ENCODE assay signal across 1 cellular context in the genomic region with DNA sequence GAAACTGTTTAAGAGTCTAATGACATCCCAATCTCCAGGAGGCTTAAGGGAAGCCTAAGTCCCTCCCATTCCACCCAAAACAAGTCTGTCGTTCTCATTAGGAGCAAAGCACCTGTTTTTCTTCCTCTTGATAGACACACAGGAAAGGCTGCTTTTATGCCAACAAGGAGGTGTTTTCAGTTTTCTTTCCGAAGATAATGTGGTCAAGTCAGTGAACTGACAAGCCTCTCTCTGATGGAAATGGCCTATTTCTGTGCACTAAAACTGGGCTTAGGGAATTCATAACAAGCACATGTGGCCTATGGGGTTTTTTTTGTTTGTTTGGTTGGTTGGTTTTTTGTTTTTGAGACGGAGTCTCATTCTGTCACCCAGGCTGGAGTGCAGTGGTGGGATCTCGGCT.
TF ChIP-seq lines count a peak whose summit lies in the region.

No MANE protein-coding gene starts in this region.

TF ChIP-seq in K562, 482 proteins besides CTCF, POLR2A, EP300 and RAD21:
- TF ChIP-seq, protein P1, sequence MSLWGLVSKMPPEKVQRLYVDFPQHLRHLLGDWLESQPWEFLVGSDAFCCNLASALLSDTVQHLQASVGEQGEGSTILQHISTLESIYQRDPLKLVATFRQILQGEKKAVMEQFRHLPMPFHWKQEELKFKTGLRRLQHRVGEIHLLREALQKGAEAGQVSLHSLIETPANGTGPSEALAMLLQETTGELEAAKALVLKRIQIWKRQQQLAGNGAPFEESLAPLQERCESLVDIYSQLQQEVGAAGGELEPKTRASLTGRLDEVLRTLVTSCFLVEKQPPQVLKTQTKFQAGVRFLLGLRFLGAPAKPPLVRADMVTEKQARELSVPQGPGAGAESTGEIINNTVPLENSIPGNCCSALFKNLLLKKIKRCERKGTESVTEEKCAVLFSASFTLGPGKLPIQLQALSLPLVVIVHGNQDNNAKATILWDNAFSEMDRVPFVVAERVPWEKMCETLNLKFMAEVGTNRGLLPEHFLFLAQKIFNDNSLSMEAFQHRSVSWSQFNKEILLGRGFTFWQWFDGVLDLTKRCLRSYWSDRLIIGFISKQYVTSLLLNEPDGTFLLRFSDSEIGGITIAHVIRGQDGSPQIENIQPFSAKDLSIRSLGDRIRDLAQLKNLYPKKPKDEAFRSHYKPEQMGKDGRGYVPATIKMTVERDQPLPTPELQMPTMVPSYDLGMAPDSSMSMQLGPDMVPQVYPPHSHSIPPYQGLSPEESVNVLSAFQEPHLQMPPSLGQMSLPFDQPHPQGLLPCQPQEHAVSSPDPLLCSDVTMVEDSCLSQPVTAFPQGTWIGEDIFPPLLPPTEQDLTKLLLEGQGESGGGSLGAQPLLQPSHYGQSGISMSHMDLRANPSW (CRISPR knock-in tag; IDR thresholded peaks at IDR 0.05), result no peak
- TF ChIP-seq, protein P2, sequence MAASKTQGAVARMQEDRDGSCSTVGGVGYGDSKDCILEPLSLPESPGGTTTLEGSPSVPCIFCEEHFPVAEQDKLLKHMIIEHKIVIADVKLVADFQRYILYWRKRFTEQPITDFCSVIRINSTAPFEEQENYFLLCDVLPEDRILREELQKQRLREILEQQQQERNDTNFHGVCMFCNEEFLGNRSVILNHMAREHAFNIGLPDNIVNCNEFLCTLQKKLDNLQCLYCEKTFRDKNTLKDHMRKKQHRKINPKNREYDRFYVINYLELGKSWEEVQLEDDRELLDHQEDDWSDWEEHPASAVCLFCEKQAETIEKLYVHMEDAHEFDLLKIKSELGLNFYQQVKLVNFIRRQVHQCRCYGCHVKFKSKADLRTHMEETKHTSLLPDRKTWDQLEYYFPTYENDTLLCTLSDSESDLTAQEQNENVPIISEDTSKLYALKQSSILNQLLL (CRISPR knock-in tag; IDR thresholded peaks at IDR 0.05; ENCODE audit: borderline replicate concordance), result no peak
- TF ChIP-seq CHD4 (IDR thresholded peaks at IDR 0.05; ENCODE audit: insufficient read depth, insufficient replicate concordance, low read depth, low read length, poor library complexity, severe bottlenecking), result no peak
- TF ChIP-seq NFIX (CRISPR knock-in tag; IDR thresholded peaks at IDR 0.05; ENCODE audit: low read depth), result no peak
- TF ChIP-seq, protein P3, sequence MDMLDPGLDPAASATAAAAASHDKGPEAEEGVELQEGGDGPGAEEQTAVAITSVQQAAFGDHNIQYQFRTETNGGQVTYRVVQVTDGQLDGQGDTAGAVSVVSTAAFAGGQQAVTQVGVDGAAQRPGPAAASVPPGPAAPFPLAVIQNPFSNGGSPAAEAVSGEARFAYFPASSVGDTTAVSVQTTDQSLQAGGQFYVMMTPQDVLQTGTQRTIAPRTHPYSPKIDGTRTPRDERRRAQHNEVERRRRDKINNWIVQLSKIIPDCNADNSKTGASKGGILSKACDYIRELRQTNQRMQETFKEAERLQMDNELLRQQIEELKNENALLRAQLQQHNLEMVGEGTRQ (CRISPR knock-in tag; IDR thresholded peaks at IDR 0.05), result no peak
- TF ChIP-seq HLTF (IDR thresholded peaks at IDR 0.05), result no peak
- no peak for TF ChIP-seq EHMT2 (IDR thresholded peaks at IDR 0.05)
- TF ChIP-seq, protein P4, sequence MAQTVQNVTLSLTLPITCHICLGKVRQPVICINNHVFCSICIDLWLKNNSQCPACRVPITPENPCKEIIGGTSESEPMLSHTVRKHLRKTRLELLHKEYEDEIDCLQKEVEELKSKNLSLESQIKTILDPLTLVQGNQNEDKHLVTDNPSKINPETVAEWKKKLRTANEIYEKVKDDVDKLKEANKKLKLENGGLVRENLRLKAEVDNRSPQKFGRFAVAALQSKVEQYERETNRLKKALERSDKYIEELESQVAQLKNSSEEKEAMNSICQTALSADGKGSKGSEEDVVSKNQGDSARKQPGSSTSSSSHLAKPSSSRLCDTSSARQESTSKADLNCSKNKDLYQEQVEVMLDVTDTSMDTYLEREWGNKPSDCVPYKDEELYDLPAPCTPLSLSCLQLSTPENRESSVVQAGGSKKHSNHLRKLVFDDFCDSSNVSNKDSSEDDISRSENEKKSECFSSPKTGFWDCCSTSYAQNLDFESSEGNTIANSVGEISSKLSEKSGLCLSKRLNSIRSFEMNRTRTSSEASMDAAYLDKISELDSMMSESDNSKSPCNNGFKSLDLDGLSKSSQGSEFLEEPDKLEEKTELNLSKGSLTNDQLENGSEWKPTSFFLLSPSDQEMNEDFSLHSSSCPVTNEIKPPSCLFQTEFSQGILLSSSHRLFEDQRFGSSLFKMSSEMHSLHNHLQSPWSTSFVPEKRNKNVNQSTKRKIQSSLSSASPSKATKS (CRISPR knock-in tag; IDR thresholded peaks at IDR 0.05), result no peak
- TF ChIP-seq KAT8 (IDR thresholded peaks at IDR 0.05; ENCODE audit: low read depth), result no peak
TF ChIP-seq in K562: peak in this region for 0.
